In the genomic region with DNA sequence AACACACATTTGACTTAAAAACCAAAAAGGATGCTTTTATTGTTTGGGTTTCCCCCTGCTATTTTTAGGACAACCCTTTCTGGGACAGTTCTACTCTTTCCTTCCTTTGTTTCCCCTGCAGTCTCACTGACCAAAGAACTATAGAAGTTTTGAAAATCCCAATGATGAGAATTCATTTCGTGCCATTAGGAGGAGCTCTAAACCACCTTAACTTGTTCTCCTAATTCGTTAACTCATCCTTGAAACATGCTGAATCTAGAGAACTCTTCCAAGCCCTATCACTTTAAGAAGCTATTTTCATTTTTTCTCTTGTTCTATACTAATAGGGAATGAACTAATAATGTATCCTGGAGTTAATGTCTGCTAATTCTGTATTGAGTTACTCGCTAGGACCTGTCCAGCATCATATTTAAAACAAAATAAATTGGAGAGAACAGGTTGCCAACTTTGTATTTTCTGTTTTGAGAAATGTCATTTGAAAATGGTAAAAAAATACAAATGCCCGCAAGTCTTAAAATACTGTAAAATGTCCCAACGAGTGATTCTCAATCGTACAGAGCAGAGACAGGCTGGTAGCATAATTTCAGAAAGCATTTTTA, we compare ENCODE assay signal across 8 cellular contexts.
DNase-seq lines count a peak whose midpoint lies in the region; ATAC-seq and TF ChIP-seq lines count a peak whose summit lies in the region.

No MANE protein-coding gene starts in this region.

- DNase-seq in DMS53 treated with DMSO at 0.1 percent for 48 hours (lab: John Stamatoyannopoulos, UW; ENCODE audit: unreplicated experiment) (peak; percentile 59), HT1080 (ENCODE audit: low read depth) (peak; percentile 34), RWPE2 (ENCODE audit: low spot score) (no peak), cerebellar nuclear complex (lab: John Stamatoyannopoulos, UW) (no peak)
- DNase-seq in naive thymus-derived CD4-positive, alpha-beta T cell: peak in 6 of 9 donors; percentile 30 to 55 (median 42)

- H3K27ac Mint-ChIP-seq in naive thymus-derived CD4-positive, alpha-beta T cell: peak overlapping the region in 1 of 9 donors; percentile 64

- POLR2A ChIA-PET in naive thymus-derived CD4-positive, alpha-beta T cell (lab: Charles Lee): interaction anchor here (0.6 to 1.0 kb wide), 4 partner anchors 109 to 283 kb away, joined by 3 to 4 read pairs (median 3); no protein-coding TSS in a partner anchor

- peaks cover 7 to 28% (median 19%) of the 10 kb centered on the region in 5 donors for H3K36me3 Mint-ChIP-seq in naive thymus-derived CD4-positive, alpha-beta T cell

- H3K36me3 ChIP-seq in RWPE2 (ENCODE audit: low read depth): peaks cover 59% of the 10 kb centered on the region
- peaks cover 0 to 20% (median 6%) of the 10 kb centered on the region in 3 experiments for H3K36me3 ChIP-seq in naive thymus-derived CD4-positive, alpha-beta T cell (ENCODE audit: control insufficient read depth in 2 of 3, insufficient read depth in 3 of 3, low read length in 3 of 3)

- intact Hi-C loops in naive thymus-derived CD4-positive, alpha-beta T cell (cut with micrococcal nuclease): loop anchor here (1.0 to 5.0 kb wide), 9 partner anchors 20 to 286 kb away; a partner anchor contains a TSS

- no peaks in the 10 kb centered on the region for H3K9me3 Mint-ChIP-seq in naive thymus-derived CD4-positive, alpha-beta T cell

- TF ChIP-seq CTCF in RWPE2 (IDR thresholded peaks at IDR 0.05; ENCODE audit: poor library complexity, severe bottlenecking): peak; percentile 83

- H3K27me3 Mint-ChIP-seq in naive thymus-derived CD4-positive, alpha-beta T cell: no peaks in the 10 kb centered on the region

- no peaks in the 10 kb centered on the region for H3K27me3 ChIP-seq in RWPE2 (ENCODE audit: insufficient read depth, poor library complexity, severe bottlenecking)
- H3K27me3 ChIP-seq in naive thymus-derived CD4-positive, alpha-beta T cell (ENCODE audit: control insufficient read depth in 2 of 2, insufficient read depth in 2 of 2, low read length in 2 of 2): no peaks in the 10 kb centered on the region

- peaks cover 0 to 14% (median 5%) of the 10 kb centered on the region in 7 donors for H3K4me1 Mint-ChIP-seq in naive thymus-derived CD4-positive, alpha-beta T cell

- CTCF ChIA-PET in naive thymus-derived CD4-positive, alpha-beta T cell (lab: Charles Lee): interaction anchor here (0.6 to 3.2 kb wide), 18 partner anchors 10 to 643 kb away, joined by 3 to 21 read pairs (median 4); a partner anchor contains a TSS

- no peak overlapping the region for H3K27ac ChIP-seq in RWPE2 (ENCODE audit: poor library complexity, severe bottlenecking)
- no peak overlapping the region for H3K27ac ChIP-seq in naive thymus-derived CD4-positive, alpha-beta T cell (ENCODE audit: low read depth, low read length)

- H3K4me1 ChIP-seq in RWPE2 (ENCODE audit: insufficient read depth, poor library complexity, severe bottlenecking): no peaks in the 10 kb centered on the region
- H3K4me1 ChIP-seq in naive thymus-derived CD4-positive, alpha-beta T cell (ENCODE audit: control insufficient read depth in 2 of 2, insufficient read depth in 2 of 2, low read length in 2 of 2): no peaks in the 10 kb centered on the region

- no peak overlapping the region for H3K4me3 ChIP-seq in RWPE2 (ENCODE audit: severe bottlenecking)
- no peak overlapping the region for H3K4me3 ChIP-seq in naive thymus-derived CD4-positive, alpha-beta T cell (ENCODE audit: low read length)

- no peak overlapping the region for H3K4me3 Mint-ChIP-seq in naive thymus-derived CD4-positive, alpha-beta T cell

- ATAC-seq in RWPE2 (ENCODE audit: low read depth) (peak; percentile 41; the same call in 1 of the 3 replicates), esophagus mucosa (peak; percentile 71), HG03457 (IDR thresholded peaks at IDR 0.05; ENCODE audit: unreplicated experiment) (no peak), GM21447 (IDR thresholded peaks at IDR 0.05; ENCODE audit: unreplicated experiment) (no peak)
- ATAC-seq in naive thymus-derived CD4-positive, alpha-beta T cell: peak; percentile 72

- no peaks in the 10 kb centered on the region for H3K9me3 ChIP-seq in RWPE2 (ENCODE audit: severe bottlenecking)
- no peaks in the 10 kb centered on the region for H3K9me3 ChIP-seq in naive thymus-derived CD4-positive, alpha-beta T cell (ENCODE audit: control insufficient read depth in 2 of 3, low read length in 3 of 3)

Comparison
In these comparisons a context has a peak if more than half of its experiments do, and no peak if none do; other contexts are left out.
1. DNase-seq: peak in DMS53 treated with DMSO at 0.1 percent for 48 hours (single experiment), HT1080 (single experiment) and naive thymus-derived CD4-positive, alpha-beta T cell (6 of 9); none in RWPE2 (single experiment) and cerebellar nuclear complex (0 of 2).
2. ATAC-seq: peak in RWPE2 (single experiment), esophagus mucosa (single experiment) and naive thymus-derived CD4-positive, alpha-beta T cell (single experiment); none in HG03457 (single experiment) and GM21447 (single experiment).